15 cellular contexts compared by ENCODE assay signal in the genomic region with DNA sequence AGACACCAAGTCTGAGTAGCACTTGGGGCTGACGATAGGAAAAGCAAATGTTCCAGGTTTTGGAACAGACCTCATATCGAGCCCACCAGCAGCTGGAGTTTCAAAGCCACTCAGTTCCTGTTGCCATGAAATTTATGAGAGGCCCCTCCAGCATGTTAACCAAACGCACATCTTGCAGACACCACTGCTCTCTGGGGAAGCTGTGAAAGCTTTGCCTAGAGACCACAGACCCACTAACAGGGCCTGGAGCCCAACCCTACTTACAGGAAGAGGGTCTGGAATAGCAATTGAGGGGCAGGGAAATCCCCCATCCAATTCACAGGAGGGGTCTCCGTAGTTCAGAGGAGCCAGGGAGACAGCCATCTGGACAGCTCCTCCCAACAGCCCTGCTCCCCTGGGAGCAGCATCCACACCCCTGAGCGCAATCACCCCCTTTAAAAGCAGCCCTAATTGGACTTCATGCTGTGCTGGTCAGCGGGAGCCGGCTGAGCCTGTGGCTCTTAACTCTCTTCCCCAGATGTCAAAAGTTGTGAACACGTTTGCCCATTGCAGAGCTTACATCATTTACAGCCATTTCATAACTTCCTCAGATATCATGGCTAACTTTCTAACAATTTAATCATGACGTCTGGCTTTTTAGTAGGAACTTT.
DNase-seq lines count a peak whose midpoint lies in the region; ATAC-seq and TF ChIP-seq lines count a peak whose summit lies in the region.
"Had no signal": no experiment of that assay in that cellular context is flagged by ENCODE, and none has a peak within 500 bp of the region (broad histone marks: within the 10 kb centered on the region; RNA-seq: fewer than 3 reads in every experiment).

No MANE protein-coding gene starts in this region.

- peaks cover 25% of the 10 kb centered on the region for H3K4me1 Mint-ChIP-seq in activated CD8-positive, alpha-beta T cell treated with anti-CD3 and anti-CD28 coated beads for 36 hours (ENCODE audit: low read depth)

- POLR2A ChIA-PET in activated CD8-positive, alpha-beta T cell treated with anti-CD3 and anti-CD28 coated beads for 36 hours (lab: Charles Lee): no interaction called here

- DNase-seq in AG10803 (ENCODE audit: low read depth) (peak; percentile 42), GM04504 (ENCODE audit: low read depth) (peak; percentile 1), NCI-H69 (lab: John Stamatoyannopoulos, UW) (peak; percentile 82), fibroblast of the aortic adventitia (ENCODE audit: low read depth) (peak; percentile 2), SHP77 (lab: John Stamatoyannopoulos, UW) (no peak)
- no peak for DNase-seq in activated CD8-positive, alpha-beta T cell treated with anti-CD3 and anti-CD28 coated beads for 36 hours
- DNase-seq: activated CD4-positive, alpha-beta T cell treated with anti-CD3 and anti-CD28 coated beads, Interleukin-2, amount 10 ng/mL, durations not matched to agents 7 days and 5 days; activated T-cell treated with anti-CD3 and anti-CD28 coated beads, Interleukin-2, amount 50 U/mL, for 72 hours; DMS53; NCI-H226; stimulated activated CD4-positive, alpha-beta T cell treated with anti-CD3 and anti-CD28 coated beads, Interleukin-12 subunit alpha, Interleukin-12 subunit beta, amount 100 ng/mL, for 4 hours; T-helper 9 cell had no signal

- no peak overlapping the region for H3K4me3 Mint-ChIP-seq in activated CD8-positive, alpha-beta T cell treated with anti-CD3 and anti-CD28 coated beads for 36 hours
- H3K4me3 Mint-ChIP-seq: activated CD4-positive, alpha-beta T cell treated with anti-CD3 and anti-CD28 coated beads, Interleukin-2, amount 10 ng/mL, durations not matched to agents 7 days and 5 days had no signal

- CTCF ChIA-PET in activated CD8-positive, alpha-beta T cell treated with anti-CD3 and anti-CD28 coated beads for 36 hours (lab: Charles Lee): no interaction called here

- H3K4me3 ChIP-seq in AG10803 (ENCODE audit: low read length) (no peak overlapping the region), fibroblast of the aortic adventitia (ENCODE audit: low read depth, low read length) (no peak overlapping the region)

- TF ChIP-seq CTCF in AG10803 (conservative IDR thresholded peaks at IDR 0.05; ENCODE audit: low read length): no peak
- no peak for TF ChIP-seq CTCF in fibroblast of the aortic adventitia (IDR thresholded peaks at IDR 0.05; ENCODE audit: insufficient read depth, low read length)
- no peak for TF ChIP-seq CTCF in activated CD8-positive, alpha-beta T cell treated with anti-CD3 and anti-CD28 coated beads for 36 hours (IDR thresholded peaks at IDR 0.05)

- H3K27me3 Mint-ChIP-seq in activated CD8-positive, alpha-beta T cell treated with anti-CD3 and anti-CD28 coated beads for 36 hours: no peaks in the 10 kb centered on the region

- H3K27ac Mint-ChIP-seq in activated CD8-positive, alpha-beta T cell treated with anti-CD3 and anti-CD28 coated beads for 36 hours: no peak overlapping the region
- H3K27ac Mint-ChIP-seq: activated T-cell treated with anti-CD3 and anti-CD28 coated beads, Interleukin-2, amount 50 U/mL, for 72 hours; progenitor cell of endocrine pancreas had no signal

- no peaks in the 10 kb centered on the region for H3K9me3 Mint-ChIP-seq in activated CD8-positive, alpha-beta T cell treated with anti-CD3 and anti-CD28 coated beads for 36 hours
- H3K9me3 Mint-ChIP-seq: activated CD4-positive, alpha-beta T cell treated with anti-CD3 and anti-CD28 coated beads, Interleukin-2, amount 10 ng/mL, durations not matched to agents 7 days and 5 days; activated T-cell treated with anti-CD3 and anti-CD28 coated beads, Interleukin-2, amount 50 U/mL, for 72 hours had no signal

- ATAC-seq in GM18519 (IDR thresholded peaks at IDR 0.05; ENCODE audit: low FRiP score, unreplicated experiment): no peak
- no peak for ATAC-seq in activated CD8-positive, alpha-beta T cell treated with anti-CD3 and anti-CD28 coated beads for 36 hours
- ATAC-seq in HG03469 (IDR thresholded peaks at IDR 0.05; ENCODE audit: unreplicated experiment): no peak
- ATAC-seq: activated T-cell treated with anti-CD3 and anti-CD28 coated beads, Interleukin-2, amount 50 U/mL, for 72 hours had no signal

- H3K36me3 Mint-ChIP-seq in activated CD8-positive, alpha-beta T cell treated with anti-CD3 and anti-CD28 coated beads for 36 hours (ENCODE audit: low read depth): no peaks in the 10 kb centered on the region

- intact Hi-C loops in activated CD8-positive, alpha-beta T cell treated with anti-CD3 and anti-CD28 coated beads for 36 hours (cut with micrococcal nuclease): no loop called here

Comparison
In these comparisons a context has a peak if more than half of its experiments do, and no peak if none do; other contexts are left out.
1. DNase-seq: peak in AG10803 (single experiment), GM04504 (single experiment), NCI-H69 (single experiment) and fibroblast of the aortic adventitia (single experiment); none in SHP77 (0 of 2) and activated CD8-positive, alpha-beta T cell treated with anti-CD3 and anti-CD28 coated beads for 36 hours (single experiment).